Comparison of ENCODE assay signal across 21 cellular contexts in the genomic region with DNA sequence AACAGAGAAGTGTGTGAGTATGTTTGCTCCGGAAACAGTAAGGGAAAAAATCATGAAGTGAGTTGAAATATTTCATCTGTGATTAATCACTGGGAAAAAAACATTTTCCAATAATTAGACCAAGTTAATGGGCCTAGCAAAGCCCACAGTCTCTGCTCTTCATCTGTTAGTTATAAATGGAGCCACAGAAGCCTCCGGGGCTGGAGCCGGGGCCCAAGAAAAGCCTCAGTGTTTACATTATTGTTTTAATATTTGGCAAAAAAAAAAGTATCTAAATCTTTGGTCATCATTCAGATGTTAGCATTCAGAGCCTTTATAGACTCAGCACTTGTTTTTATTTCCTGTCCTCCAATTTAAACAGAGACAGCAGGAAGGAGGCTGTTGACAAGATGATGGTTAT.
A peak's percentile ranks its signal among the peaks of the same experiment; 100 is the strongest.
DNase-seq lines count a peak whose midpoint lies in the region; ATAC-seq and TF ChIP-seq lines count a peak whose summit lies in the region.
"Had no signal": no experiment of that assay in that cellular context is flagged by ENCODE, and none has a peak within 500 bp of the region (broad histone marks: within the 10 kb centered on the region; RNA-seq: fewer than 3 reads in every experiment).

No MANE protein-coding gene starts in this region.

- H3K27me3 Mint-ChIP-seq in nephron progenitor cell (ENCODE audit: low read depth, poor library complexity) = peaks cover 12% of the 10 kb centered on the region

- H3K4me3 ChIP-seq in BJ (ENCODE audit: low read depth, low read length) = no peak overlapping the region
- H3K4me3 ChIP-seq in esophagus muscularis mucosa = no peak overlapping the region
- no peak overlapping the region for H3K4me3 ChIP-seq in adrenal gland
- H3K4me3 ChIP-seq: GM12878, GM23248, HAP-1 had no signal

- 67% methylated on average over 3 of the region's 3 CpGs for WGBS in esophagus muscularis mucosa
- WGBS in adrenal gland, 4 donors = 89 to 94% (median 91%) methylated on average over 3 of the region's 3 CpGs

- H3K9me3 Mint-ChIP-seq in nephron progenitor cell = no peaks in the 10 kb centered on the region

- H3K27me3 ChIP-seq in BJ (ENCODE audit: control insufficient read depth, insufficient read depth, low read length) (no peaks in the 10 kb centered on the region), esophagus muscularis mucosa (no peaks in the 10 kb centered on the region), adrenal gland (no peaks in the 10 kb centered on the region)

- TF ChIP-seq POLR2A in esophagus muscularis mucosa (IDR thresholded peaks at IDR 0.05; ENCODE audit: low read depth) (no peak), adrenal gland (IDR thresholded peaks at IDR 0.05) (no peak)

- H3K4me1 ChIP-seq in esophagus muscularis mucosa (no peaks in the 10 kb centered on the region), adrenal gland (replicated peaks in 1 of 2) (no peaks in the 10 kb centered on the region)
- H3K4me1 ChIP-seq: HAP-1 had no signal

- H3K9me3 ChIP-seq in esophagus muscularis mucosa (no peaks in the 10 kb centered on the region), adrenal gland (replicated peaks in 1 of 3) (no peaks in the 10 kb centered on the region)
- H3K9me3 ChIP-seq: HAP-1 had no signal

- CTCF ChIA-PET in BJ (lab: Yijun Ruan, JAX) = no interaction called here

- intact Hi-C loops in esophagus muscularis mucosa (cut with DNase I) = no loop called here
- intact Hi-C loops in adrenal gland (cut with DNase I) = no loop called here

- no peaks in the 10 kb centered on the region for H3K36me3 Mint-ChIP-seq in nephron progenitor cell (ENCODE audit: low read depth)
- H3K36me3 Mint-ChIP-seq: CD4-positive, CD25-positive, alpha-beta regulatory T cell; CD8-positive, alpha-beta memory T cell had no signal

- H3K36me3 ChIP-seq in BJ (ENCODE audit: control insufficient read depth, insufficient read depth, low read length) (no peaks in the 10 kb centered on the region), esophagus muscularis mucosa (no peaks in the 10 kb centered on the region), adrenal gland (replicated peaks in 1 of 2) (no peaks in the 10 kb centered on the region)
- H3K36me3 ChIP-seq: HAP-1 had no signal

- ATAC-seq in HG02678 (IDR thresholded peaks at IDR 0.05; ENCODE audit: unreplicated experiment) (no peak), GM19397 (IDR thresholded peaks at IDR 0.05; ENCODE audit: unreplicated experiment) (no peak)
- ATAC-seq: GM12878 had no signal

- H3K27ac ChIP-seq in esophagus muscularis mucosa (replicated peaks in 1 of 4) (no peak overlapping the region), adrenal gland (no peak overlapping the region)
- H3K27ac ChIP-seq: GM23248, HL-60 had no signal

- TF ChIP-seq CTCF in BJ (IDR thresholded peaks at IDR 0.05; ENCODE audit: insufficient read depth, low read depth, low read length) (no peak), esophagus muscularis mucosa (IDR thresholded peaks at IDR 0.05) (no peak), nephron progenitor cell (IDR thresholded peaks at IDR 0.05) (no peak), adrenal gland (IDR thresholded peaks at IDR 0.05) (no peak)

- peak overlapping the region; percentile 80 for H3K27ac Mint-ChIP-seq in nephron progenitor cell
- H3K27ac Mint-ChIP-seq: B cell; CD4-positive, CD25-positive, alpha-beta regulatory T cell; CD8-positive, alpha-beta memory T cell had no signal

- peaks cover 22% of the 10 kb centered on the region for H3K4me1 Mint-ChIP-seq in nephron progenitor cell
- H3K4me1 Mint-ChIP-seq: B cell; CD4-positive, CD25-positive, alpha-beta regulatory T cell; CD8-positive, alpha-beta memory T cell had no signal

- POLR2A ChIA-PET in BJ (lab: Charles Lee) = no interaction called here

- peak; percentile 54 for DNase-seq in BJ (ENCODE audit: low read depth)
- DNase-seq in M059J (ENCODE audit: low read depth) = peak; percentile 13
- peak; percentile 60 for DNase-seq in esophagus muscularis mucosa (ENCODE audit: extremely low spot score)
- DNase-seq in nephron progenitor cell = no peak
- no peak for DNase-seq in adrenal gland
- DNase-seq: ACHN; C1 segment of cervical spinal cord; CD4-positive, CD25-positive, alpha-beta regulatory T cell; CD8-positive, alpha-beta memory T cell; COR-L47; DMS 273 treated with DMSO at 0.1 percent for 48 hours; DMS53; DND-41; GF-D8; GM23248 had no signal

- no peak overlapping the region for H3K4me3 Mint-ChIP-seq in nephron progenitor cell
- H3K4me3 Mint-ChIP-seq: B cell; CD4-positive, CD25-positive, alpha-beta regulatory T cell; CD8-positive, alpha-beta memory T cell had no signal

- no peak for TF ChIP-seq EP300 in esophagus muscularis mucosa (IDR thresholded peaks at IDR 0.05)

Comparison
In these comparisons a context has a peak if more than half of its experiments do, and no peak if none do; other contexts are left out.
1. DNase-seq: peak in BJ (single experiment), M059J (single experiment) and esophagus muscularis mucosa (single experiment); none in nephron progenitor cell (single experiment) and adrenal gland (0 of 7).